In the genomic region with DNA sequence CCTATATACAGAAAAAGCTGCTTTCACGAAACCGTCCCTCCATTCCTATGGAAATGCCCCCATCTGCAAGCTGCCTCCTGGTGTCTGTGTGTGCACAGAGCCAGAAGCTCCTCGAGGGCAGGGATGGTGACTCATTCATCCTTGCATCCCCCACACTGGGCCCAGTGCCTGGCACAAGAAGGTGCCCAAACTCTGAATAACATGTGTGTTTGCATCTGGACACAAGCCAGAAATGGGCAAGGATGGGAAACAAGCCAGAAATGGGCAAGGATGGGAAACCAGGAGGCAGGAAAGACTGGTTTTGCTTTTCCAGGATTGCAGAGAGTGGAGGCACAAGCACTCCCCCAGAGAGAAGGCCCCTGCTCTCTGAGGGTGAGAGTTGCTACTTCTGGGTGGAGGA, we compare ENCODE assay signal across 23 cellular contexts.
DNase-seq lines count a peak whose midpoint lies in the region; ATAC-seq and TF ChIP-seq lines count a peak whose summit lies in the region.
"Had no signal": no experiment of that assay in that cellular context is flagged by ENCODE, and none has a peak within 500 bp of the region (broad histone marks: within the 10 kb centered on the region; RNA-seq: fewer than 3 reads in every experiment).

No MANE protein-coding gene starts in this region.

- H3K4me3 ChIP-seq in body of pancreas: no peak overlapping the region
- H3K4me3 ChIP-seq: esophagus squamous epithelium, tibial artery had no signal

- ATAC-seq in body of pancreas (no peak), HG03139 (IDR thresholded peaks at IDR 0.05; ENCODE audit: unreplicated experiment) (no peak), GM18498 (IDR thresholded peaks at IDR 0.05; ENCODE audit: unreplicated experiment) (no peak)
- ATAC-seq: activated CD8-positive, alpha-beta T cell treated with anti-CD3 and anti-CD28 coated beads for 36 hours; CD8-positive, alpha-beta T cell; left colon had no signal

- 64 to 65% methylated on average over 3 of the region's 3 CpGs for WGBS in body of pancreas, 2 donors

- H3K27ac ChIP-seq in body of pancreas: no peak overlapping the region
- H3K27ac ChIP-seq: esophagus squamous epithelium, tibial artery had no signal

- peaks cover 18% of the 10 kb centered on the region for H3K4me1 ChIP-seq in body of pancreas

- intact Hi-C loops in Calu3 (cut with micrococcal nuclease; ENCODE audit: unreplicated experiment) (loop anchor here (5.0 to 10.0 kb wide), 3 partner anchors 74 to 417 kb away; no protein-coding TSS in a partner anchor), body of pancreas (cut with DNase I) (no loop called here)

- BruUV-seq in Calu3 (replicated peaks; lab: Mats Ljungman, UMichigan): TSS peak; percentile 40

- CTCF ChIA-PET in Calu3 (lab: Charles Lee): no interaction called here

- peak overlapping the region; percentile 74 for H3K4me3 Mint-ChIP-seq in Calu3 (ENCODE audit: low read depth, unreplicated experiment)
- peak overlapping the region; percentile 39 to 57 (median 54) for H3K4me3 Mint-ChIP-seq in nephron
- H3K4me3 Mint-ChIP-seq in activated naive CD8-positive, alpha-beta T cell treated with anti-CD3 and anti-CD28 coated beads for 36 hours: no peak overlapping the region
- H3K4me3 Mint-ChIP-seq: activated CD8-positive, alpha-beta T cell treated with anti-CD3 and anti-CD28 coated beads for 36 hours; activated naive CD4-positive, alpha-beta T cell treated with anti-CD3 and anti-CD28 coated beads for 36 hours; CD8-positive, alpha-beta T cell had no signal

- H3K4me1 Mint-ChIP-seq in Calu3 (ENCODE audit: low read depth, unreplicated experiment) (peaks cover 46% of the 10 kb centered on the region), nephron (peaks cover 1% of the 10 kb centered on the region)
- peaks cover 2% of the 10 kb centered on the region for H3K4me1 Mint-ChIP-seq in activated naive CD8-positive, alpha-beta T cell treated with anti-CD3 and anti-CD28 coated beads for 36 hours

- TF ChIP-seq CTCF in Calu3 (IDR thresholded peaks at IDR 0.05; ENCODE audit: unreplicated experiment) (no peak), body of pancreas (IDR thresholded peaks at IDR 0.05) (no peak), nephron (IDR thresholded peaks at IDR 0.05; ENCODE audit: unreplicated experiment in 3 of 3) (no peak)

- no peaks in the 10 kb centered on the region for H3K36me3 ChIP-seq in body of pancreas (replicated peaks in 1 of 2; ENCODE audit: insufficient read depth in 1 of 2, low read depth in 2 of 2)
- H3K36me3 ChIP-seq: esophagus squamous epithelium, tibial artery had no signal

- TF ChIP-seq POLR2A in body of pancreas (IDR thresholded peaks at IDR 0.05): no peak

- H3K27me3 Mint-ChIP-seq in Calu3 (ENCODE audit: unreplicated experiment): peaks cover 5% of the 10 kb centered on the region
- H3K27me3 Mint-ChIP-seq in nephron (ENCODE audit: low read depth): peaks cover 36% of the 10 kb centered on the region
- peaks cover 53% of the 10 kb centered on the region for H3K27me3 Mint-ChIP-seq in activated naive CD8-positive, alpha-beta T cell treated with anti-CD3 and anti-CD28 coated beads for 36 hours

- H3K27ac Mint-ChIP-seq in Calu3 (ENCODE audit: unreplicated experiment) (peak overlapping the region; percentile 43), nephron (no peak overlapping the region)
- H3K27ac Mint-ChIP-seq in activated naive CD8-positive, alpha-beta T cell treated with anti-CD3 and anti-CD28 coated beads for 36 hours: no peak overlapping the region
- H3K27ac Mint-ChIP-seq: activated CD8-positive, alpha-beta T cell treated with anti-CD3 and anti-CD28 coated beads for 36 hours; activated naive CD4-positive, alpha-beta T cell treated with anti-CD3 and anti-CD28 coated beads for 36 hours; CD8-positive, alpha-beta T cell; progenitor cell of endocrine pancreas had no signal

- peaks cover 30% of the 10 kb centered on the region for H3K36me3 Mint-ChIP-seq in Calu3 (ENCODE audit: insufficient read depth, unreplicated experiment)
- no peaks in the 10 kb centered on the region for H3K36me3 Mint-ChIP-seq in nephron (ENCODE audit: low read depth)
- H3K36me3 Mint-ChIP-seq in activated naive CD8-positive, alpha-beta T cell treated with anti-CD3 and anti-CD28 coated beads for 36 hours: no peaks in the 10 kb centered on the region
- H3K36me3 Mint-ChIP-seq: CD8-positive, alpha-beta T cell had no signal

- no peaks in the 10 kb centered on the region for H3K9me3 ChIP-seq in body of pancreas
- H3K9me3 ChIP-seq: esophagus squamous epithelium, tibial artery had no signal

- DNase-seq in Calu3 (peak; percentile 47), H4 (ENCODE audit: low spot score) (peak; percentile 17), body of pancreas (peak; percentile 11 to 68 (median 35))
- no peak for DNase-seq in activated naive CD8-positive, alpha-beta T cell treated with anti-CD3 and anti-CD28 coated beads for 36 hours
- DNase-seq: activated CD4-positive, CD25-positive, alpha-beta regulatory T cell; activated CD8-positive, alpha-beta T cell treated with anti-CD3 and anti-CD28 coated beads for 36 hours; activated naive CD4-positive, alpha-beta T cell treated with anti-CD3 and anti-CD28 coated beads for 36 hours; activated T-cell treated with anti-CD3 and anti-CD28 coated beads, Interleukin-2, amount 50 U/mL, for 1 hour; CD8-positive, alpha-beta T cell; cerebellar nuclear complex; effector CD4-positive, alpha-beta T cell; esophagus squamous epithelium; left colon; midbrain; MM.1S; NCI-H1694; stimulated activated naive CD4-positive, alpha-beta T cell treated with Interleukin-2 at 50 U/mL for 16 hours; T1000 had no signal

- H3K9me3 Mint-ChIP-seq in Calu3 (ENCODE audit: low read depth, unreplicated experiment): no peaks in the 10 kb centered on the region
- no peaks in the 10 kb centered on the region for H3K9me3 Mint-ChIP-seq in nephron
- no peaks in the 10 kb centered on the region for H3K9me3 Mint-ChIP-seq in activated naive CD8-positive, alpha-beta T cell treated with anti-CD3 and anti-CD28 coated beads for 36 hours
- H3K9me3 Mint-ChIP-seq: activated CD8-positive, alpha-beta T cell treated with anti-CD3 and anti-CD28 coated beads for 36 hours; CD8-positive, alpha-beta T cell had no signal

- no peaks in the 10 kb centered on the region for H3K27me3 ChIP-seq in body of pancreas
